ENCODE assay signal across 8 cellular contexts in the genomic region with DNA sequence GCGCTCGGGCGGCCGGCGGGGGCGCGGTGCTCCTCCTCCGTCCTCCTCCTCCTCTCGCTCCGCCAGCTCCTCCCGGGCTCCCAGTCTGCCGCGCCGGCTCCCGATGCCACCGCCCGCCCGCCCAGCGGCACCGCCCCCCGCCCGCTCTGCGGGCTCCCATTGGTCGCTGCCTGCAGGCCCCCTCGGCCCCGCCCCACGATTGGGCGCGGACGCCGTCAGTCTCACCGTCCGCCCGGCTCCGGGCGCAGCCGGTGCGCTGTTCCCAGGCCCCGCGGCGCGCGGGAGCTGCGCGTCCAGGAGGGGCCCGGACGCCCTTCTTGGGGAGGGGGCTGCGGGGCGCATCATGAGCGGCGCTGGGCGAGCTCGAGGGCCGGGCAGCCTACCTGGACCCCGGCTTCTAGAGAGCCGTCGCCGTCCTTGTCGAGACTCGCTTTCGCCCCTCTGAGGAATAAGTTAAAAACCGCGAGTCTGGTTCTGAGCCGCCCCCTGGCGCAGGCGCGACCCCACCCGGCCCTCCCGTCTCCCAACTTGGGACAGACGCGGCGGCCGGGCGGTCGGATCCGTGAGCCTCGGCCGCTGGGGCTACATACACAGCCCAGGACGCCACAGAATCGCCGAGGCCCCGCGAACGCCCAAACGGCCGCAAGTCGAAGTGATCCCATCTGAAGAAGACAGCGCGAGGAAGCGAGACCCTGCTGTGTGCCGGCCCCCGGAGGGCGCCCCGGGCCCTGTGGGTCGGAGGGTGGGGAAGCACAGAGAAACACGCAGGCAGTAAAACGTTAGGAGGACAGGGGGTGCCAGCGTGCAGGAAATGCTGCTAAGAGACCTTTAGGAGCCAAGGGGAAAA. TPM values are rescaled to one million over a fixed set of nuclear protein-coding genes. Genes with fewer than 3 reads are reported as not detected.
DNase-seq lines count a peak whose midpoint lies in the region; ATAC-seq and TF ChIP-seq lines count a peak whose summit lies in the region.

A gene with protein sequence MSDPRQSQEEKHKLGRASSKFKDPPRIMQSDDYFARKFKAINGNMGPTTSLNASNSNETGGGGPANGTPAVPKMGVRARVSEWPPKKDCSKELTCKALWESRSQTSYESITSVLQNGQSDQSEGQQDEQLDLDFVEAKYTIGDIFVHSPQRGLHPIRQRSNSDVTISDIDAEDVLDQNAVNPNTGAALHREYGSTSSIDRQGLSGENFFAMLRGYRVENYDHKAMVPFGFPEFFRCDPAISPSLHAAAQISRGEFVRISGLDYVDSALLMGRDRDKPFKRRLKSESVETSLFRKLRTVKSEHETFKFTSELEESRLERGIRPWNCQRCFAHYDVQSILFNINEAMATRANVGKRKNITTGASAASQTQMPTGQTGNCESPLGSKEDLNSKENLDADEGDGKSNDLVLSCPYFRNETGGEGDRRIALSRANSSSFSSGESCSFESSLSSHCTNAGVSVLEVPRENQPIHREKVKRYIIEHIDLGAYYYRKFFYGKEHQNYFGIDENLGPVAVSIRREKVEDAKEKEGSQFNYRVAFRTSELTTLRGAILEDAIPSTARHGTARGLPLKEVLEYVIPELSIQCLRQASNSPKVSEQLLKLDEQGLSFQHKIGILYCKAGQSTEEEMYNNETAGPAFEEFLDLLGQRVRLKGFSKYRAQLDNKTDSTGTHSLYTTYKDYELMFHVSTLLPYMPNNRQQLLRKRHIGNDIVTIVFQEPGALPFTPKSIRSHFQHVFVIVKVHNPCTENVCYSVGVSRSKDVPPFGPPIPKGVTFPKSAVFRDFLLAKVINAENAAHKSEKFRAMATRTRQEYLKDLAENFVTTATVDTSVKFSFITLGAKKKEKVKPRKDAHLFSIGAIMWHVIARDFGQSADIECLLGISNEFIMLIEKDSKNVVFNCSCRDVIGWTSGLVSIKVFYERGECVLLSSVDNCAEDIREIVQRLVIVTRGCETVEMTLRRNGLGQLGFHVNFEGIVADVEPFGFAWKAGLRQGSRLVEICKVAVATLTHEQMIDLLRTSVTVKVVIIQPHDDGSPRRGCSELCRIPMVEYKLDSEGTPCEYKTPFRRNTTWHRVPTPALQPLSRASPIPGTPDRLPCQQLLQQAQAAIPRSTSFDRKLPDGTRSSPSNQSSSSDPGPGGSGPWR (N-terminal part only) (minus strand): TSS at position 87 of the 847 bp plus-strand sequence. CDS start 114,794 bp downstream, outside the sequence.

- no peaks in the 10 kb centered on the region for H3K27me3 Mint-ChIP-seq in chondrocyte (ENCODE audit: low read depth)

- H3K9me3 Mint-ChIP-seq in chondrocyte (ENCODE audit: low read depth): no peaks in the 10 kb centered on the region

- BruUV-seq in A673 (replicated peaks; lab: Mats Ljungman, UMichigan): no TSS peak

- H3K4me1 Mint-ChIP-seq in chondrocyte (ENCODE audit: low read depth): peaks cover 31% of the 10 kb centered on the region

- H3K27ac Mint-ChIP-seq in chondrocyte (ENCODE audit: unreplicated experiment): peak within 1 kb of the TSS; percentile 91

- peak; percentile 98 for ATAC-seq in GM18868 (IDR thresholded peaks at IDR 0.05; ENCODE audit: unreplicated experiment)
- peak; percentile 99 for ATAC-seq in HG03135 (IDR thresholded peaks at IDR 0.05; ENCODE audit: unreplicated experiment)

- H3K27me3 ChIP-seq in A673 (replicated peaks; ENCODE audit: insufficient read depth, low read depth, low read length, poor library complexity): peaks cover 4% of the 10 kb centered on the region

- no peaks in the 10 kb centered on the region for H3K36me3 ChIP-seq in A673 (ENCODE audit: insufficient read depth, low read length, poor library complexity, severe bottlenecking)

- POLR2A ChIA-PET in A673 (lab: Charles Lee; ENCODE audit: low non-redundant PET): interaction anchor here (0.6 kb wide), 1 partner anchor 32 kb away, joined by 19 read pairs; no protein-coding TSS in a partner anchor

- TF ChIP-seq CTCF in A673 (conservative IDR thresholded peaks at IDR 0.05; ENCODE audit: low read depth, low read length) (peak; percentile 63), chondrocyte (IDR thresholded peaks at IDR 0.05) (peak; percentile 80)

- CTCF ChIA-PET in A673 (lab: Charles Lee): no interaction called here

- peaks cover 10% of the 10 kb centered on the region for H3K4me1 ChIP-seq in A673 (ENCODE audit: insufficient read depth, low read length, poor library complexity, severe bottlenecking)

- no peak within 1 kb of the TSS for H3K27ac ChIP-seq in A673 (ENCODE audit: low read depth, low read length, poor library complexity, severe bottlenecking)

- H3K4me3 ChIP-seq in A673 (ENCODE audit: low read depth, low read length, poor library complexity, severe bottlenecking): peak within 1 kb of the TSS; percentile 53

- H3K9me3 ChIP-seq in A673 (ENCODE audit: low read depth, low read length, poor library complexity, severe bottlenecking): no peaks in the 10 kb centered on the region

- intact Hi-C loops in A673 (cut with micrococcal nuclease; ENCODE audit: unreplicated experiment): loop anchor here (5.0 kb wide), 1 partner anchor 322 kb away; a partner anchor contains a TSS

- H3K36me3 Mint-ChIP-seq in chondrocyte (ENCODE audit: low read depth): no peaks in the 10 kb centered on the region

- peak within 1 kb of the TSS; percentile 87 for H3K4me3 Mint-ChIP-seq in chondrocyte (ENCODE audit: unreplicated experiment)

- peak; percentile 95 for DNase-seq in A673 (ENCODE audit: low spot score)
- peak; percentile 80 for DNase-seq in NCI-H2196 (lab: John Stamatoyannopoulos, UW; ENCODE audit: unreplicated experiment)
- peak; percentile 91 for DNase-seq in activated CD4-positive, CD25-positive, alpha-beta regulatory T cell treated with anti-CD3 and anti-CD28 coated beads, Interleukin-2, amount 50 U/mL, for 72 hours
- DNase-seq in chondrocyte (ENCODE audit: low spot score): peak; percentile 97
- DNase-seq in kidney glomerular epithelial cell (lab: John Stamatoyannopoulos, UW): peak; percentile 84
- peak; percentile 91 for DNase-seq in stimulated activated CD4-positive, alpha-beta T cell treated with anti-CD3 and anti-CD28 coated beads, Interleukin-15, amount 100 ng/mL, for 24 hours

RNA-seq across cellular contexts. Expression of the gene that starts here (rescaled TPM):
- total RNA-seq in A673 (2021): 3.4 and 6.2 TPM in 2 replicates
- total RNA-seq in chondrocyte: 8.9 to 9.5 TPM (median 9.0 TPM) in 3 replicates
